In the genomic region with DNA sequence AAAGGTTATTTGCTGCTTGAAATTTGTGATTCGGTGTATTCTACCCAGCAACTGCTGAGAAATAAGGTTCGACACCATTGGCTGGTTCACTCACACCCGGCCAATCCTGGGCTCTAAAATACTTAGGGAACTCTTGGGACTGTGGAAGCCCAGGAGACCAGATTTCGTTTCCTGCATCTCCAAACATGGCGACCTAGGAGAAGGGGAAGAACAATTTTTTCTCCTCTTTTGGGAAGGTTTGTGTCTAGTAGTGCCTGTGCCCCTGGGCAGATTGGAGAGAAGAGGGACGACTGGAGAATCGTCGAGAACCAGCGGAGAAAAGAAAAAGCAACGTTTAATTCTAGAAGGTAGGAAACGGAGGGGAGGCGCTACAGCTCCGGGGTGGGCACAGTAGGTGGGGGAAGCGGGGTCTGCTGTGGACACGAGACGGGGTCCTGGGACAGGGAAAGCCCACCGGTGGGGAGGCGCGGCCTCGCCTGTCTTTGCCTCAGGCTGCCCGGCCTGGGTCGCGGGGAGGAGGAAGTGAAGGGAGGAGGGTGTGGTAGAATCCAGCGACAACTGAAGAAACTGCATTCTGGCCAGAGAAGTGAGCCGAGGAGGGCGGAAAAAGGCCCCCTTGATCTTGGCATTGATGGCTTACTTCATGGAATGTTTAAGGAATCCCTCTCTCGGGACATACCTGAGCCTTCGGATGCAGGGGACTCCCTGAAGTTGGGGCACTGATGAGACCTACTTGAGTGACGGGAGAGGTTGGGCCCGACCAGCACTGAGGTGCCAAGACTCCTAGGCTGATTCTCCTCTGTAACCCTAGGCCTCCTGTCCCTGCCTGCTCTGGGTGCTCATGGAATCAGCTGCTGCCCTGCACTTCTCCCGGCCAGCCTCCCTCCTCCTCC, we compare ENCODE assay signal across 8 cellular contexts. TPM values are rescaled to one million over a fixed set of nuclear protein-coding genes. Genes with fewer than 3 reads are reported as not detected.
DNase-seq lines count a peak whose midpoint lies in the region; ATAC-seq, FAIRE-seq and TF ChIP-seq lines count a peak whose summit lies in the region.

Gene BTN2A1, plus strand, starts transcription at position 160 of the 893 bp plus-strand sequence. Its CDS starts 682 bp downstream, at position 842.

- H3K27ac ChIP-seq in heart right ventricle (peak within 1 kb of the TSS; percentile 78 to 98 (median 96)), trophoblast cell (ENCODE audit: low read depth, low read length) (peak within 1 kb of the TSS; percentile 69)

- H2BK120ac ChIP-seq in trophoblast cell (ENCODE audit: insufficient read depth, low read length, poor library complexity): peak within 1 kb of the TSS; percentile 26

- peak; percentile 48; the same call in 1 of the 2 replicates for TF ChIP-seq POLR2A in GM12892 (IDR thresholded peaks at IDR 0.05; ENCODE audit: low read depth, low read length)

- H3K36me3 ChIP-seq in heart right ventricle (peaks cover 0 to 40% (median 28%) of the 10 kb centered on the region in 9 donors), trophoblast cell (ENCODE audit: control insufficient read depth in 1 of 2, insufficient read depth in 2 of 2, low read length in 2 of 2) (peaks cover 15 to 26% of the 10 kb centered on the region in 2 experiments)

- peak within 1 kb of the TSS; percentile 96 for H4K8ac ChIP-seq in trophoblast cell (ENCODE audit: low read depth, low read length)

- peaks cover 0 to 65% (median 48%) of the 10 kb centered on the region in 9 donors for H3K4me1 ChIP-seq in heart right ventricle
- peaks cover 5 to 6% of the 10 kb centered on the region in 2 experiments for H3K4me1 ChIP-seq in trophoblast cell (ENCODE audit: control insufficient read depth in 1 of 2, insufficient read depth in 2 of 2, low read length in 2 of 2)

- ATAC-seq in HG02840 (IDR thresholded peaks at IDR 0.05; ENCODE audit: low FRiP score, unreplicated experiment): peak; percentile 97
- peak; percentile 98 to 100 (median 99) for ATAC-seq in heart right ventricle

- H3K9ac ChIP-seq in trophoblast cell (ENCODE audit: low read length): peak within 1 kb of the TSS; percentile 97

- H3K27me3 ChIP-seq in heart right ventricle (no peaks in the 10 kb centered on the region), trophoblast cell (ENCODE audit: insufficient read depth, low read length) (no peaks in the 10 kb centered on the region)

- intact Hi-C loops in heart right ventricle (cut with DNase I): no loop called here

- H4K91ac ChIP-seq in trophoblast cell (ENCODE audit: low read depth, low read length): peak within 1 kb of the TSS; percentile 62

- H2AFZ ChIP-seq in trophoblast cell (ENCODE audit: insufficient read depth, low read length, poor library complexity): peak within 1 kb of the TSS; percentile 85

- peak; percentile 87 for FAIRE-seq in GM12892 (lab: Jason Lieb, UNC)

- H3K18ac ChIP-seq in trophoblast cell (ENCODE audit: low read length): peak within 1 kb of the TSS; percentile 38

- DNase-seq in GM12892 (ENCODE audit: insufficient read length) (peak; percentile 66), NCI-H1417 treated with DMSO at 0.1 percent for 48 hours (lab: John Stamatoyannopoulos, UW) (peak; percentile 42), T follicular helper cell (ENCODE audit: low read depth) (peak; percentile 68), amniotic stem cell (lab: John Stamatoyannopoulos, UW) (peak; percentile 90), heart right ventricle (peak; percentile 54 to 90), trophoblast cell (peak; percentile 85 to 92), ureter (ENCODE audit: low spot score) (peak; percentile 87)

- TF ChIP-seq CTCF in heart right ventricle (IDR thresholded peaks at IDR 0.05): peak in 2 of 9 donors; percentile 8 to 11

- H2BK12ac ChIP-seq in trophoblast cell (ENCODE audit: low read length): no peak within 1 kb of the TSS

- peak within 1 kb of the TSS; percentile 72 for H3K4me2 ChIP-seq in trophoblast cell (ENCODE audit: low read length)

- H3K14ac ChIP-seq in trophoblast cell (ENCODE audit: low read length): peak within 1 kb of the TSS; percentile 40

- H3K4me3 ChIP-seq in heart right ventricle (peak within 1 kb of the TSS; percentile 44 to 93 (median 71)), trophoblast cell (ENCODE audit: low read depth, low read length) (peak within 1 kb of the TSS; percentile 99)

- H3K23ac ChIP-seq in trophoblast cell (ENCODE audit: low read length): no peak within 1 kb of the TSS

- peak within 1 kb of the TSS; percentile 63 for H4K12ac ChIP-seq in trophoblast cell (ENCODE audit: low read depth, low read length)

- WGBS in heart right ventricle, 2 donors: 0 to 1% methylated on average over 31 of the region's 31 CpGs
- no CpG with 5 or more reads among the region's 31 CpGs for WGBS in trophoblast cell (ENCODE audit: extremely low coverage, insufficient coverage, insufficient read length)

- H2BK5ac ChIP-seq in trophoblast cell (ENCODE audit: low read depth, low read length, poor library complexity): peak within 1 kb of the TSS; percentile 83

- H3K79me1 ChIP-seq in trophoblast cell (ENCODE audit: low read length): peaks cover 8% of the 10 kb centered on the region

- H3K9me3 ChIP-seq in heart right ventricle (no peaks in the 10 kb centered on the region), trophoblast cell (ENCODE audit: insufficient read depth, low read depth, low read length) (no peaks in the 10 kb centered on the region)

- H2AK5ac ChIP-seq in trophoblast cell (ENCODE audit: low read length): peak within 1 kb of the TSS; percentile 48

- peaks cover 4% of the 10 kb centered on the region for H3K79me2 ChIP-seq in trophoblast cell (ENCODE audit: control insufficient read depth, insufficient read depth, low read length, poor library complexity)

- peak within 1 kb of the TSS; percentile 70 for H3K4ac ChIP-seq in trophoblast cell (ENCODE audit: low read depth, low read length)

RNA-seq across cellular contexts. Expression of gene BTN2A1, which starts in this region (rescaled TPM):
- 16.3 TPM for polyA plus RNA-seq in GM12892 (2012; ENCODE audit: missing spikeins)
- total RNA-seq in heart right ventricle (10 to 100 TPM; 12.7 to 19.9 (median 15.5) TPM), ureter (24.7 TPM)
- polyA plus RNA-seq in heart right ventricle: 10 to 100 TPM in 1 of 2 donors, 1 to 10 TPM in 1; 9.7 to 15.9 TPM
- polyA plus RNA-seq in trophoblast cell (2013): 10.4 and 10.6 TPM in 2 replicates

Comparison
In these comparisons a context has a peak if more than half of its experiments do, and no peak if none do; other contexts are left out.
1. Peak in every context shown above with its lines: DNase-seq, ATAC-seq, H3K4me3 ChIP-seq and H3K27ac ChIP-seq.